29 cellular contexts compared by ENCODE assay signal in the genomic region with DNA sequence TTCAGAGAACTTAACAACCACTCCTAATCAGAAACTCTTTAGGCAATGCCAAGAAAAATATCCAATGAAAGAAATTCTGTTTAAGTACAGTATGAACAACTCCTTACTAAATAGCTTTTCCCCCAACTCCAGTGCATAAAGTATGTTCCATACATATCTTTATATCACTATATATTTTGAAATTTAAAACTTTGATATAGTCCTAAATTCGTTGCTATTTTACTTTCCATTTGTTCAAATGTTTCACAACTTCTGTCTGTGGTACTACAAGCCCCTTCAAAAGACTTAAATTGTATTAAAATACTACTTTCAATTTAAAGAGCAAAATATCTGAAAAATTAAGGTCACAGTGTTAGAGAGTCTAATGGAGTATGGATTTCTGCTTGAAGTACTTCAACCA.
"Had no signal": no experiment of that assay in that cellular context is flagged by ENCODE, and none has a peak within 500 bp of the region (broad histone marks: within the 10 kb centered on the region; RNA-seq: fewer than 3 reads in every experiment).

No MANE protein-coding gene starts in this region.

- H3K27me3 Mint-ChIP-seq: progenitor cell of endocrine pancreas; stimulated activated naive B cell treated with anti-CD40 and anti-IgM and Interleukin-4, amounts not matched to agents 10 μg/mL and 1 μg/mL and 100 μg/mL, for 72 hours; stimulated activated naive CD8-positive, alpha-beta T cell treated with anti-CD3 and anti-CD28 coated beads, Interleukin-15, Interleukin-2, amounts not matched to agents 100 ng/mL and 50 ng/mL, for 24 hours had no signal

- H3K9me3 Mint-ChIP-seq: naive thymus-derived CD8-positive, alpha-beta T cell; nephron; neural progenitor cell; stimulated activated effector memory CD8-positive, alpha-beta T cell treated with anti-CD3 and anti-CD28 coated beads, Interleukin-12 subunit alpha, Interleukin-12 subunit beta, amount 100 ng/mL, for 72 hours; stimulated activated naive B cell treated with anti-CD40 and anti-IgM and Interleukin-4, amounts not matched to agents 10 μg/mL and 1 μg/mL and 100 μg/mL, for 72 hours; stimulated activated naive CD8-positive, alpha-beta T cell treated with anti-CD3 and anti-CD28 coated beads, Interleukin-15, Interleukin-2, amounts not matched to agents 100 ng/mL and 50 ng/mL, for 24 hours had no signal

- H3K4me1 Mint-ChIP-seq: naive thymus-derived CD8-positive, alpha-beta T cell; nephron; neural progenitor cell; stimulated activated effector memory CD8-positive, alpha-beta T cell treated with anti-CD3 and anti-CD28 coated beads, Interleukin-12 subunit alpha, Interleukin-12 subunit beta, amount 100 ng/mL, for 72 hours; stimulated activated naive B cell treated with anti-CD40 and anti-IgM and Interleukin-4, amounts not matched to agents 10 μg/mL and 1 μg/mL and 100 μg/mL, for 72 hours had no signal

- FAIRE-seq: small intestine, urothelium cell line had no signal

- H3K4me3 ChIP-seq: neural progenitor cell, ovary, psoas muscle, right lobe of liver, sigmoid colon, stomach, thoracic aorta, thyroid gland, tibial nerve, upper lobe of left lung, vagina had no signal

- H3K27ac Mint-ChIP-seq: naive thymus-derived CD8-positive, alpha-beta T cell; nephron; neural progenitor cell; progenitor cell of endocrine pancreas; stimulated activated effector memory CD8-positive, alpha-beta T cell treated with anti-CD3 and anti-CD28 coated beads, Interleukin-12 subunit alpha, Interleukin-12 subunit beta, amount 100 ng/mL, for 72 hours; stimulated activated naive B cell treated with anti-CD40 and anti-IgM and Interleukin-4, amounts not matched to agents 10 μg/mL and 1 μg/mL and 100 μg/mL, for 72 hours; stimulated activated naive CD8-positive, alpha-beta T cell treated with anti-CD3 and anti-CD28 coated beads, Interleukin-15, Interleukin-2, amounts not matched to agents 100 ng/mL and 50 ng/mL, for 24 hours had no signal

- H3K4me1 ChIP-seq: neural progenitor cell, parathyroid adenoma, psoas muscle, right lobe of liver, stomach, tibial nerve, vagina had no signal

- H3K4me2 ChIP-seq: neural progenitor cell had no signal

- H3K27ac ChIP-seq: neural progenitor cell, ovary, parathyroid adenoma, psoas muscle, right lobe of liver, sigmoid colon, stomach, thoracic aorta, thyroid gland, tibial nerve, upper lobe of left lung, vagina had no signal

- DNase-seq: naive thymus-derived CD8-positive, alpha-beta T cell; occipital lobe; ovary; posterior cingulate gyrus; psoas muscle; right cardiac atrium; right lobe of liver; sigmoid colon; small intestine; stimulated activated CD4-positive, alpha-beta T cell treated with anti-CD3 and anti-CD28 coated beads, Interleukin-15, amount 100 ng/mL, for 24 hours; stimulated activated CD4-positive, alpha-beta T cell treated with anti-CD3 and anti-CD28 coated beads, Interleukin-2, amount 100 ng/mL, for 24 hours; stimulated activated CD4-positive, alpha-beta T cell treated with anti-CD3 and anti-CD28 coated beads, Interleukin-2, amount 100 ng/mL, for 48 hours; stimulated activated CD4-positive, alpha-beta T cell treated with anti-CD3 and anti-CD28 coated beads, Interleukin-4, amount 100 ng/mL, for 24 hours; stimulated activated naive B cell treated with anti-CD40 and anti-IgM and Interleukin-4, amounts not matched to agents 10 μg/mL and 1 μg/mL and 100 μg/mL, for 72 hours; stimulated activated naive CD4-positive, alpha-beta T cell treated with Interleukin-2 at 50 U/mL for 16 hours; stomach; thyroid gland; trophoblast cell; upper lobe of left lung had no signal

- H2AFZ ChIP-seq: neural progenitor cell, parathyroid adenoma had no signal

- H3K9me3 ChIP-seq: ovary, psoas muscle, right lobe of liver, sigmoid colon, stomach, thoracic aorta, thyroid gland, tibial nerve, upper lobe of left lung, vagina had no signal

- H3K27me3 ChIP-seq: neural progenitor cell, ovary, sigmoid colon, stomach, thyroid gland, tibial nerve, upper lobe of left lung, vagina had no signal

- ATAC-seq: naive thymus-derived CD8-positive, alpha-beta T cell; psoas muscle; right cardiac atrium; right lobe of liver; stimulated activated effector memory CD8-positive, alpha-beta T cell treated with anti-CD3 and anti-CD28 coated beads, Interleukin-12 subunit alpha, Interleukin-12 subunit beta, amount 100 ng/mL, for 72 hours; stimulated activated naive B cell treated with anti-CD40 and anti-IgM and Interleukin-4, amounts not matched to agents 10 μg/mL and 1 μg/mL and 100 μg/mL, for 72 hours had no signal

- H3K79me2 ChIP-seq: parathyroid adenoma had no signal

- H3K4me3 Mint-ChIP-seq: naive thymus-derived CD8-positive, alpha-beta T cell; nephron; neural progenitor cell; stimulated activated effector memory CD8-positive, alpha-beta T cell treated with anti-CD3 and anti-CD28 coated beads, Interleukin-12 subunit alpha, Interleukin-12 subunit beta, amount 100 ng/mL, for 72 hours; stimulated activated naive B cell treated with anti-CD40 and anti-IgM and Interleukin-4, amounts not matched to agents 10 μg/mL and 1 μg/mL and 100 μg/mL, for 72 hours; stimulated activated naive CD8-positive, alpha-beta T cell treated with anti-CD3 and anti-CD28 coated beads, Interleukin-15, Interleukin-2, amounts not matched to agents 100 ng/mL and 50 ng/mL, for 24 hours had no signal

- H3K36me3 ChIP-seq: neural progenitor cell, ovary, right lobe of liver, sigmoid colon, stomach, thoracic aorta, thyroid gland, tibial nerve, upper lobe of left lung, vagina had no signal

- H3K9ac ChIP-seq: neural progenitor cell, parathyroid adenoma had no signal

- H3K36me3 Mint-ChIP-seq: naive thymus-derived CD8-positive, alpha-beta T cell; stimulated activated effector memory CD8-positive, alpha-beta T cell treated with anti-CD3 and anti-CD28 coated beads, Interleukin-12 subunit alpha, Interleukin-12 subunit beta, amount 100 ng/mL, for 72 hours; stimulated activated naive B cell treated with anti-CD40 and anti-IgM and Interleukin-4, amounts not matched to agents 10 μg/mL and 1 μg/mL and 100 μg/mL, for 72 hours had no signal
